In the genomic region with DNA sequence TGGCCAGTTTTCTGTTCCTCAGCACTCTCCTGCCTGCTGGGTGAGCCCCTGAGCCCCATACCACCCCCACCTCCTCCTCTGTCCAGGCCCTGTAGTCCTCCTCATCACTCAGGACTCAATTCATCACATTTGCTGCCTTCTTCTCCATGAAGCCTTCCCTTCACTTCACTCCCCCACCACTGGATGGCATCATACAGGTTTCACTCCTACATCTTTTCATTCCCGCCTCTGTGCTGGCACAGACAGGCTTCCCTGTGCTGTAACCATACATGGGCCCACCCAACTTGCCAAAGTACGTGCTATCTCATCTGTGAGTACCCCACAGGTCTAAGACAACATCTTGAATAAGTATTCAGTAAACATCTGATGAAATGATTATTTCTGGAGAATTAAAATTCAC, we compare ENCODE assay signal across 8 cellular contexts. TPM values are rescaled to one million over a fixed set of nuclear protein-coding genes. Genes with fewer than 3 reads are reported as not detected.
DNase-seq lines count a peak whose midpoint lies in the region; ATAC-seq and TF ChIP-seq lines count a peak whose summit lies in the region.

No MANE protein-coding gene starts in this region.

- H3K36me3 ChIP-seq in A673 (ENCODE audit: insufficient read depth, low read length, poor library complexity, severe bottlenecking) (peaks cover 6% of the 10 kb centered on the region), gastrocnemius medialis (no peaks in the 10 kb centered on the region)

- in situ Hi-C loops in gastrocnemius medialis (cut with MboI; ENCODE audit: low sequenced_read_pairs in 4 of 4), result loop anchor here in 1 of 4 donors (5.0 kb wide), 1 partner anchor 42 kb away; no protein-coding TSS in a partner anchor

- ATAC-seq in gastrocnemius medialis, result no peak

- H3K27ac ChIP-seq in A673 (ENCODE audit: low read depth, low read length, poor library complexity, severe bottlenecking) (peak overlapping the region; percentile 76), gastrocnemius medialis (peak overlapping the region; percentile 90 to 95 (median 93))

- BruUV-seq in A673 (replicated peaks; lab: Mats Ljungman, UMichigan), result no TSS peak

- DNase-seq in A673 (ENCODE audit: low spot score) (peak; percentile 74), GM03348 (ENCODE audit: low spot score) (peak; percentile 44), SHP77 (lab: John Stamatoyannopoulos, UW) (peak; percentile 31 to 40), epithelial cell of esophagus (ENCODE audit: low read depth) (peak; percentile 67), gastrocnemius medialis (peak in 1 of 2 donors; percentile 72), AG08395 (ENCODE audit: low spot score) (no peak), foreskin melanocyte (no peak), NCI-H1105 treated with DMSO at 0.1 percent for 48 hours (lab: John Stamatoyannopoulos, UW) (no peak)

- intact Hi-C loops in A673 (cut with micrococcal nuclease; ENCODE audit: unreplicated experiment), result loop anchor here (2.0 to 10.0 kb wide), 2 partner anchors 50 to 330 kb away; no protein-coding TSS in a partner anchor
- intact Hi-C loops in gastrocnemius medialis (cut with DNase I; ENCODE audit: low total_unique reads), result loop anchor here (5.0 to 10.0 kb wide), 2 partner anchors 327 to 440 kb away; a partner anchor contains a TSS

- TF ChIP-seq POLR2A in gastrocnemius medialis (IDR thresholded peaks at IDR 0.05), result no peak

- H3K27me3 ChIP-seq in A673 (replicated peaks; ENCODE audit: insufficient read depth, low read depth, low read length, poor library complexity) (no peaks in the 10 kb centered on the region), gastrocnemius medialis (no peaks in the 10 kb centered on the region)

- TF ChIP-seq CTCF in A673 (conservative IDR thresholded peaks at IDR 0.05; ENCODE audit: low read depth, low read length) (peak; percentile 66), epithelial cell of esophagus (IDR thresholded peaks at IDR 0.05; ENCODE audit: insufficient read depth, low read depth, low read length, missing control alignments) (peak; percentile 69), gastrocnemius medialis (IDR thresholded peaks at IDR 0.05 in 4 of 5, conservative IDR thresholded peaks at IDR 0.05 in 1 of 5) (peak; percentile 30 to 58 (median 43))

- peaks cover 76% of the 10 kb centered on the region for H3K4me1 ChIP-seq in A673 (ENCODE audit: insufficient read depth, low read length, poor library complexity, severe bottlenecking)
- peaks cover 98 to 99% of the 10 kb centered on the region in 2 donors for H3K4me1 ChIP-seq in gastrocnemius medialis

- CTCF ChIA-PET in A673 (lab: Charles Lee), result no interaction called here

- no peak overlapping the region for H3K4me3 ChIP-seq in A673 (ENCODE audit: low read depth, low read length, poor library complexity, severe bottlenecking)
- no peak overlapping the region for H3K4me3 ChIP-seq in epithelial cell of esophagus (ENCODE audit: low read length)
- H3K4me3 ChIP-seq in gastrocnemius medialis, result no peak overlapping the region

- POLR2A ChIA-PET in A673 (lab: Charles Lee; ENCODE audit: low non-redundant PET), result no interaction called here

- H3K9me3 ChIP-seq in A673 (ENCODE audit: low read depth, low read length, poor library complexity, severe bottlenecking) (no peaks in the 10 kb centered on the region), gastrocnemius medialis (no peaks in the 10 kb centered on the region)

RNA-seq across cellular contexts. Expression of a gene that starts 56.9 kb away (rescaled TPM):
- total RNA-seq in A673 (2021) (0.52 and 0.82 TPM in 2 replicates), gastrocnemius medialis (1 to 10 TPM in 1 of 4 donors, under 1 TPM in 3; 0.56 to 2.9 (median 0.68) TPM)

Comparison
In these comparisons a context has a peak if more than half of its experiments do, and no peak if none do; other contexts are left out.
1. DNase-seq: peak in A673 (single experiment), GM03348 (single experiment), SHP77 (2 of 2) and epithelial cell of esophagus (single experiment); none in AG08395 (single experiment), foreskin melanocyte (single experiment) and NCI-H1105 treated with DMSO at 0.1 percent for 48 hours (single experiment).
2. Peak in every context shown above with its lines, with median percentiles within 50 percentile points of each other: CTCF ChIP-seq.